8 cellular contexts compared by ENCODE assay signal in genomic region chr1:151993084-151993733, GRCh38. TPM values are rescaled to one million over a fixed set of nuclear protein-coding genes. Genes with fewer than 3 reads are reported as not detected.
A peak's percentile ranks its signal among the peaks of the same experiment; 100 is the strongest.
DNase-seq lines count a peak whose midpoint lies in the region; ATAC-seq and TF ChIP-seq lines count a peak whose summit lies in the region.

No MANE protein-coding gene starts in this region.

- H3K36me3 ChIP-seq in adrenal gland (replicated peaks in 1 of 2) = no peaks in the 10 kb centered on the region

- TF ChIP-seq POLR2A in adrenal gland (IDR thresholded peaks at IDR 0.05) = no peak

- DNase-seq in GM19238 (ENCODE audit: insufficient read length, low spot score) = peak; percentile 9
- peak; percentile 39 for DNase-seq in RKO (ENCODE audit: low spot score)
- peak; percentile 40 to 59 (median 46) for DNase-seq in adrenal gland
- DNase-seq in stimulated activated CD4-positive, alpha-beta T cell treated with anti-CD3 and anti-CD28 coated beads, Interleukin-2, amount 100 ng/mL, for 24 hours = peak; percentile 45 to 46
- DNase-seq in globus pallidus (ENCODE audit: low spot score) = no peak

- intact Hi-C loops in adrenal gland (cut with DNase I) = no loop called here

- H3K4me1 ChIP-seq in adrenal gland (replicated peaks in 1 of 2) = peaks cover 40 to 65% of the 10 kb centered on the region in 2 donors

- WGBS in adrenal gland, 4 donors = 6 to 21% (median 15%) methylated on average over 26 to 50 of the region's 50 CpGs

- ATAC-seq in GM18861 (IDR thresholded peaks at IDR 0.05; ENCODE audit: unreplicated experiment) (no peak), GM21723 (IDR thresholded peaks at IDR 0.05; ENCODE audit: unreplicated experiment) (no peak)

- no peak for TF ChIP-seq CTCF in adrenal gland (IDR thresholded peaks at IDR 0.05)

- H3K4me3 ChIP-seq in adrenal gland (peak overlapping the region; percentile 53 to 76 (median 69)), iPS-18c (ENCODE audit: insufficient read depth, low read depth, low read length) (peak overlapping the region; percentile 72)

- H3K9me3 ChIP-seq in adrenal gland (replicated peaks in 1 of 3) (no peaks in the 10 kb centered on the region), iPS-18c (ENCODE audit: control insufficient read depth, insufficient read depth, low read length) (no peaks in the 10 kb centered on the region)

- peak overlapping the region; percentile 70 to 85 (median 80) for H3K27ac ChIP-seq in adrenal gland

- H3K27me3 ChIP-seq in adrenal gland = no peaks in the 10 kb centered on the region

RNA-seq across cellular contexts. Expression of gene S100A10, which starts 0.5 kb away (rescaled TPM):
- 100 to 1,000 TPM in 5 of 8 donors, 10 to 100 TPM in 3; 66.7 to 463 (median 262) TPM for total RNA-seq in adrenal gland
- 100 to 1,000 TPM; 439 to 860 (median 798) TPM for polyA plus RNA-seq in adrenal gland

RNA-seq across cellular contexts. Expression of gene S100A11, which starts 43.6 kb away (rescaled TPM):
- 100 to 1,000 TPM in 6 of 8 donors, 10 to 100 TPM in 2; 66.8 to 251 (median 145) TPM for total RNA-seq in adrenal gland
- polyA plus RNA-seq in adrenal gland = 1,000 to 10,000 TPM in 1 of 3 donors, 100 to 1,000 TPM in 2; 308 to 1,160 (median 987) TPM
